In genomic region chrX:43968347-43968746, GRCh38 we compare ENCODE assay signal across 19 cellular contexts. TPM values are rescaled to one million over a fixed set of nuclear protein-coding genes. Genes with fewer than 3 reads are reported as not detected.
"Had no signal": no experiment of that assay in that cellular context is flagged by ENCODE, and none has a peak within 500 bp of the region (broad histone marks: within the 10 kb centered on the region; RNA-seq: fewer than 3 reads in every experiment).

No MANE protein-coding gene starts in this region.

- H3K27ac ChIP-seq: adrenal gland, brain microvascular endothelial cell, esophagus muscularis mucosa, tibial artery had no signal

- H3K27me3 ChIP-seq: brain microvascular endothelial cell, ovary, tibial artery had no signal

- ATAC-seq: activated CD8-positive, alpha-beta T cell treated with anti-CD3 and anti-CD28 coated beads, Interleukin-2, amount 10 ng/mL, durations not matched to agents 7 days and 5 days; stimulated activated effector memory CD8-positive, alpha-beta T cell treated with anti-CD3 and anti-CD28 coated beads, Interleukin-12 subunit alpha, Interleukin-12 subunit beta, amount 100 ng/mL, for 72 hours had no signal

- H3K4me1 ChIP-seq: adrenal gland had no signal

- H3K27ac Mint-ChIP-seq: activated B cell treated with CpG ODN at 0.5 μM for 24 hours; activated CD4-positive, alpha-beta T cell treated with anti-CD3 and anti-CD28 coated beads, Interleukin-2, amount 10 ng/mL, durations not matched to agents 24 days and 14 days; activated CD8-positive, alpha-beta T cell treated with anti-CD3 and anti-CD28 coated beads, Interleukin-2, amount 10 ng/mL, durations not matched to agents 7 days and 5 days; activated naive CD4-positive, alpha-beta T cell treated with anti-CD3 and anti-CD28 coated beads, Interleukin-2, amount 50 U/mL, for 24 hours; stimulated activated effector memory CD8-positive, alpha-beta T cell treated with anti-CD3 and anti-CD28 coated beads, Interleukin-12 subunit alpha, Interleukin-12 subunit beta, amount 100 ng/mL, for 72 hours had no signal

- H3K4me3 ChIP-seq: adrenal gland, esophagus muscularis mucosa, ovary, tibial artery had no signal

- H3K36me3 ChIP-seq: adrenal gland, brain microvascular endothelial cell, esophagus muscularis mucosa, ovary, tibial artery had no signal

- H3K36me3 Mint-ChIP-seq: activated naive CD4-positive, alpha-beta T cell treated with anti-CD3 and anti-CD28 coated beads, Interleukin-2, amount 50 U/mL, for 24 hours; stimulated activated effector memory CD8-positive, alpha-beta T cell treated with anti-CD3 and anti-CD28 coated beads, Interleukin-12 subunit alpha, Interleukin-12 subunit beta, amount 100 ng/mL, for 72 hours had no signal

- H3K4me3 Mint-ChIP-seq: activated B cell treated with CpG ODN at 0.5 μM for 24 hours; activated CD4-positive, alpha-beta T cell treated with anti-CD3 and anti-CD28 coated beads, Interleukin-2, amount 10 ng/mL, durations not matched to agents 24 days and 14 days; activated CD8-positive, alpha-beta T cell treated with anti-CD3 and anti-CD28 coated beads, Interleukin-2, amount 10 ng/mL, durations not matched to agents 7 days and 5 days; activated naive CD4-positive, alpha-beta T cell treated with anti-CD3 and anti-CD28 coated beads, Interleukin-2, amount 50 U/mL, for 24 hours; stimulated activated effector memory CD8-positive, alpha-beta T cell treated with anti-CD3 and anti-CD28 coated beads, Interleukin-12 subunit alpha, Interleukin-12 subunit beta, amount 100 ng/mL, for 72 hours had no signal

- H3K9me3 Mint-ChIP-seq: activated B cell treated with CpG ODN at 0.5 μM for 24 hours; activated CD4-positive, alpha-beta T cell treated with anti-CD3 and anti-CD28 coated beads, Interleukin-2, amount 10 ng/mL, durations not matched to agents 24 days and 14 days; activated naive CD4-positive, alpha-beta T cell treated with anti-CD3 and anti-CD28 coated beads, Interleukin-2, amount 50 U/mL, for 24 hours; stimulated activated effector memory CD8-positive, alpha-beta T cell treated with anti-CD3 and anti-CD28 coated beads, Interleukin-12 subunit alpha, Interleukin-12 subunit beta, amount 100 ng/mL, for 72 hours had no signal

- H3K9me3 ChIP-seq: adrenal gland, esophagus muscularis mucosa, ovary, tibial artery had no signal

- DNase-seq: activated B cell treated with CpG ODN at 0.5 μM for 24 hours; activated CD4-positive, alpha-beta T cell treated with anti-CD3 and anti-CD28 coated beads, Interleukin-2, amount 10 ng/mL, durations not matched to agents 24 days and 14 days; activated CD8-positive, alpha-beta memory T cell treated with anti-CD3 and anti-CD28 coated beads, Interleukin-2, amount 50 U/mL, for 4 hours; activated CD8-positive, alpha-beta T cell treated with anti-CD3 and anti-CD28 coated beads, Interleukin-2, amount 10 ng/mL, durations not matched to agents 7 days and 5 days; activated effector memory CD4-positive, alpha-beta T cell treated with anti-CD3 and anti-CD28 coated beads, Interleukin-2, amount 50 U/mL, for 16 hours; activated T-cell treated with anti-CD3 and anti-CD28 coated beads, Interleukin-2, amount 50 U/mL, for 48 hours; adrenal gland; brain microvascular endothelial cell; dermis blood vessel endothelial cell; kidney; ovary; stimulated activated CD4-positive, alpha-beta T cell treated with anti-CD3 and anti-CD28 coated beads, Interleukin-12 subunit alpha, Interleukin-12 subunit beta, amount 100 ng/mL, for 4 hours; stimulated activated CD4-positive, alpha-beta T cell treated with anti-CD3 and anti-CD28 coated beads, Interleukin-2, amount 100 ng/mL, for 24 hours; T-helper 2 cell; tibial artery had no signal

RNA-seq across cellular contexts. Expression of gene NDP, which starts 4.8 kb away (rescaled TPM):
- total RNA-seq: activated B cell treated with CpG ODN at 0.5 μM for 24 hours; activated CD4-positive, alpha-beta T cell treated with anti-CD3 and anti-CD28 coated beads, Interleukin-2, amount 10 ng/mL, durations not matched to agents 24 days and 14 days; activated CD8-positive, alpha-beta T cell treated with anti-CD3 and anti-CD28 coated beads, Interleukin-2, amount 10 ng/mL, durations not matched to agents 7 days and 5 days; dermis blood vessel endothelial cell; kidney; liver had no signal
- polyA plus RNA-seq: liver had no signal
